In genomic region chr6:55756711-55757110, GRCh38 we compare ENCODE assay signal across 21 cellular contexts.
DNase-seq lines count a peak whose midpoint lies in the region; ATAC-seq, FAIRE-seq and TF ChIP-seq lines count a peak whose summit lies in the region.
"Had no signal": no experiment of that assay in that cellular context is flagged by ENCODE, and none has a peak within 500 bp of the region (broad histone marks: within the 10 kb centered on the region; RNA-seq: fewer than 3 reads in every experiment).

No MANE protein-coding gene starts in this region.

- DNase-seq in Panc1 (ENCODE audit: low read depth, low spot score) = no peak
- peak; percentile 80 for DNase-seq in bronchial epithelial cell (ENCODE audit: low read depth)
- no peak for DNase-seq in AG20443 (ENCODE audit: low spot score)
- no peak for DNase-seq in ovary
- no peak for DNase-seq in GM20000 (ENCODE audit: low spot score)
- DNase-seq: CD4-positive, CD25-positive, alpha-beta regulatory T cell; COR-L47; DMS79; HCEC 1CT; KG1; NCI-H1105; NCI-H146; NCI-H2029 treated with DMSO at 0.1 percent for 48 hours; NCI-H226; NCI-H524; NCI-H774; NK-92 treated with Interleukin-12 subunit alpha and Interleukin-12 subunit beta, amount 100 ng/mL, for 24 hours; Peyer's patch had no signal

- H3K9ac ChIP-seq in skeletal muscle tissue (ENCODE audit: low read depth in 1 of 3, low read length in 3 of 3) = no peak overlapping the region

- H3K27ac ChIP-seq in Panc1 (ENCODE audit: low read length) (peak overlapping the region; percentile 29; the same call in 1 of the 2 replicates), gastroesophageal sphincter (peak overlapping the region in 1 of 4 donors; percentile 19), skeletal muscle tissue (ENCODE audit: low read depth, low read length) (peak overlapping the region; percentile 11), ovary (no peak overlapping the region)

- H3K9me3 ChIP-seq in Panc1 (ENCODE audit: control insufficient read depth, insufficient read depth, low read depth, low read length) (peaks cover 17% of the 10 kb centered on the region), gastroesophageal sphincter (no peaks in the 10 kb centered on the region), skeletal muscle tissue (ENCODE audit: control insufficient read depth in 3 of 3, low read length in 3 of 3) (no peaks in the 10 kb centered on the region), ovary (no peaks in the 10 kb centered on the region)
- H3K9me3 ChIP-seq: Peyer's patch had no signal

- FAIRE-seq in bronchial epithelial cell (lab: Jason Lieb, UNC) = no peak

- no peak for TF ChIP-seq CTCF in Panc1 (IDR thresholded peaks at IDR 0.05)
- TF ChIP-seq CTCF in bronchial epithelial cell (IDR thresholded peaks at IDR 0.05; ENCODE audit: insufficient read depth, low read length, severe bottlenecking) = no peak
- no peak for TF ChIP-seq CTCF in gastroesophageal sphincter (IDR thresholded peaks at IDR 0.05)
- no peak for TF ChIP-seq CTCF in ovary (IDR thresholded peaks at IDR 0.05)
- TF ChIP-seq CTCF in GM20000 (IDR thresholded peaks at IDR 0.05; ENCODE audit: extremely low read depth, missing control alignments) = no peak

- no TSS peak for BruUV-seq in Panc1 (replicated peaks; lab: Mats Ljungman, UMichigan)

- CTCF ChIA-PET in Panc1 (lab: Charles Lee) = no interaction called here

- in situ Hi-C loops in Panc1 (cut with HindIII; ENCODE audit: low pct_unique_long_range_greater_than_20kb, low sequenced_read_pairs) = no loop called here

- intact Hi-C loops in Panc1 (cut with micrococcal nuclease; ENCODE audit: unreplicated experiment) = no loop called here
- intact Hi-C loops in ovary (cut with DNase I) = no loop called here

- no peak for ATAC-seq in Panc1
- ATAC-seq in gastroesophageal sphincter = peak; percentile 39
- ATAC-seq: GM23338 had no signal

- TF ChIP-seq POLR2A in gastroesophageal sphincter (IDR thresholded peaks at IDR 0.05) (no peak), ovary (IDR thresholded peaks at IDR 0.05) (no peak)

- 84 to 88% methylated on average over 4 of the region's 4 CpGs for WGBS in gastroesophageal sphincter (ENCODE audit: low coverage in 1 of 2), 2 donors
- 63 to 74% (median 69%) methylated on average over 4 of the region's 4 CpGs for WGBS in ovary, 3 donors

- H3K4me1 ChIP-seq in Panc1 (ENCODE audit: control insufficient read depth, insufficient read depth, low read length) (no peaks in the 10 kb centered on the region), gastroesophageal sphincter (no peaks in the 10 kb centered on the region), skeletal muscle tissue (ENCODE audit: control insufficient read depth in 3 of 3, insufficient read depth in 3 of 3, low read length in 3 of 3) (no peaks in the 10 kb centered on the region), ovary (ENCODE audit: insufficient read depth) (no peaks in the 10 kb centered on the region)
- H3K4me1 ChIP-seq: Peyer's patch had no signal

- H3K27me3 ChIP-seq in Panc1 (ENCODE audit: control insufficient read depth, insufficient read depth, low read length) (no peaks in the 10 kb centered on the region), bronchial epithelial cell (ENCODE audit: control insufficient read depth, insufficient read depth, low read length) (no peaks in the 10 kb centered on the region), gastroesophageal sphincter (no peaks in the 10 kb centered on the region), skeletal muscle tissue (ENCODE audit: control insufficient read depth in 3 of 3, insufficient read depth in 3 of 3, low read length in 3 of 3) (no peaks in the 10 kb centered on the region), ovary (no peaks in the 10 kb centered on the region)
- H3K27me3 ChIP-seq: Peyer's patch had no signal

- TF ChIP-seq EP300 in gastroesophageal sphincter (IDR thresholded peaks at IDR 0.05) = no peak
- no peak for TF ChIP-seq EP300 in ovary (IDR thresholded peaks at IDR 0.05)

- H3K36me3 ChIP-seq in Panc1 (ENCODE audit: control insufficient read depth, insufficient read depth, low read length) (no peaks in the 10 kb centered on the region; the same call in 1 of the 2 replicates), bronchial epithelial cell (ENCODE audit: control insufficient read depth, insufficient read depth, low read length) (no peaks in the 10 kb centered on the region), gastroesophageal sphincter (no peaks in the 10 kb centered on the region), skeletal muscle tissue (ENCODE audit: control insufficient read depth in 3 of 3, insufficient read depth in 3 of 3, low read length in 3 of 3) (no peaks in the 10 kb centered on the region), ovary (no peaks in the 10 kb centered on the region)
- H3K36me3 ChIP-seq: Peyer's patch had no signal

- POLR2A ChIA-PET in Panc1 (lab: Charles Lee) = no interaction called here

- H3K4me3 ChIP-seq in Panc1 (ENCODE audit: low read depth in 2 of 2, low read length in 2 of 2) (no peak overlapping the region), bronchial epithelial cell (ENCODE audit: low read depth, low read length) (no peak overlapping the region), gastroesophageal sphincter (no peak overlapping the region), skeletal muscle tissue (ENCODE audit: low read length in 3 of 3) (no peak overlapping the region), ovary (no peak overlapping the region)
- H3K4me3 ChIP-seq: GM23338, Peyer's patch had no signal

Comparison
In these comparisons a context has a peak if more than half of its experiments do, and no peak if none do; other contexts are left out.
1. H3K27ac ChIP-seq: peak in Panc1 (single experiment) and skeletal muscle tissue (single experiment); none in ovary (0 of 2).